In genomic region chr12:4721587-4721986, GRCh38 we compare ENCODE assay signal across 1 cellular context. TPM values are rescaled to one million over a fixed set of nuclear protein-coding genes. Genes with fewer than 3 reads are reported as not detected.
"Had no signal": no experiment of that assay in that cellular context is flagged by ENCODE, and none has a peak within 500 bp of the region (broad histone marks: within the 10 kb centered on the region; RNA-seq: fewer than 3 reads in every experiment).

No MANE protein-coding gene starts in this region.

RNA-seq across cellular contexts. Expression of gene GALNT8, which starts 1.4 kb away (rescaled TPM):
- total RNA-seq: esophagus mucosa had no signal
